In the genomic region with DNA sequence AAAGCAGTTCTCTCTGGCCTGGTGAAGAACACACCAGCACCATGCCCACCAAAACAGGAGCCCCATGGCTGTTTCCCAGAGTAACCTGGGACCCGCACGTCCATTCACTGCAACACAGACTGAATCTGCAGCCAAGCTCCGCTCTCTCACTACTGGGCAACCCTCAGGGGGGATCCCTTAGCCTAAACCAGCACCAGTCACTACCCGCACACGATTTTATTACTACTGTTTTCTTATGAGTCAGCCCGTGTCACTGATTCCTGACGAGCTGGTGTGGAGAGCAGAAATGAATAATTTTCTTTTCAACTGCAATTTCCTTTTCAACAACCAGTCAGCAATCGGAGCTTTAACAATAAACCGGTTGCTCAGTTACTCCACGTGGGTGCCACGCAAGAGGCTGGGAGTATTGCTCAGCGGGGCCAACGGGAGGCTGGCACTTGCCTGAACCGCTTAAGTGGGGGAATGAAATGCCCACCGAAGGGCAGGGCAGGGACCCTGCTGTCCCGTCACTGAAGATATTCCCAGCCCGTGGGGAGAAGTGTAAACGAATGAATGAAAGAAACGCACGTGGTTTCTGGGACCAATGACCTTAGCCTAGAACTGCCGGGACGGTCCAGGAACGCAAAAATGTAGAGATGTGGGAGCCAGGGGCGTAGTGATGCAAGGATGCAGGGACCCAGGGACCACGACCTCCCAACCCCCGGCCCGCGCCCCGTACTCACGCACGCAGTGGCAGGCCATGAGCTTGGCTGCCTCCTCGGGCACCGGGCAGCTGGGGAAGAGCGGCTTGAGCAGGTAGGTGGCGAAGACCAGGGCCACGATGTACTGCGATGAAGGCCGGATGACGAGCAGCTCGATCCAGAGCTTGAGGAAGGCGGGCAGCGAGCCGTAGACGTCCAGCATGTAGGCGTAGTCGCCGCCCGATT, we compare ENCODE assay signal across 8 cellular contexts. TPM values are rescaled to one million over a fixed set of nuclear protein-coding genes. Genes with fewer than 3 reads are reported as not detected.
DNase-seq lines count a peak whose midpoint lies in the region; ATAC-seq and TF ChIP-seq lines count a peak whose summit lies in the region.
"Not testable (repeated sequence)": the region's sequence is repeated elsewhere in the genome, so short reads cannot be mapped to it uniquely, and the experiment has no call there.

No MANE protein-coding gene starts in this region.

- TF ChIP-seq RAD21 in HCT116 (IDR thresholded peaks at IDR 0.05; ENCODE audit: low read depth), result not testable (repeated sequence)

- H3K79me2 ChIP-seq in HCT116 (ENCODE audit: insufficient read depth, low read length), result peaks cover 51% of the 10 kb centered on the region
- peaks cover 53% of the 10 kb centered on the region for H3K79me2 ChIP-seq in KMS-11 (ENCODE audit: insufficient read depth, low read depth)

- not testable (repeated sequence) for H3K9me2 ChIP-seq in HCT116 (ENCODE audit: insufficient read depth)

- H3K4me1 ChIP-seq in HCT116 (ENCODE audit: control insufficient read depth in 1 of 2, insufficient read depth in 2 of 2, low read length in 2 of 2), result peaks cover 4 to 17% of the 10 kb centered on the region in 2 experiments
- not testable (repeated sequence) for H3K4me1 ChIP-seq in KMS-11 (ENCODE audit: low read depth, poor library complexity, severe bottlenecking); breast epithelium; right atrium auricular region; thoracic aorta (ENCODE audit: control insufficient read depth in 1 of 2, low read depth in 2 of 2)

- intact Hi-C loops in HCT116 (cut with micrococcal nuclease), result loop anchor here (1.0 kb wide), 1 partner anchor 17 kb away; no protein-coding TSS in a partner anchor
- intact Hi-C loops in breast epithelium (cut with DNase I; ENCODE audit: low total_unique reads), result not testable (repeated sequence)

- TF ChIP-seq CTCF in GM12864 (IDR thresholded peaks at IDR 0.05; ENCODE audit: low read depth, low read length, missing control alignments); HCT116 (IDR thresholded peaks at IDR 0.05 in 2 of 3, conservative IDR thresholded peaks at IDR 0.05 in 1 of 3; ENCODE audit: borderline replicate concordance in 1 of 3, insufficient read depth in 1 of 3, low read depth in 2 of 3, low read length in 2 of 3); KMS-11 (conservative IDR thresholded peaks at IDR 0.05; ENCODE audit: low read depth, low read length); WERI-Rb-1 (IDR thresholded peaks at IDR 0.05; ENCODE audit: low read depth, low read length); breast epithelium (IDR thresholded peaks at IDR 0.05); right atrium auricular region (IDR thresholded peaks at IDR 0.05); neural crest cell (conservative IDR thresholded peaks at IDR 0.05); thoracic aorta (IDR thresholded peaks at IDR 0.05): not testable (repeated sequence)

- H3K27me3 Mint-ChIP-seq in neural crest cell (ENCODE audit: low read depth), result not testable (repeated sequence)

- DNase-seq in GM12864 (ENCODE audit: low read depth); HCT116 (ENCODE audit: low read depth, low spot score); WERI-Rb-1; breast epithelium (ENCODE audit: low spot score in 2 of 2); right atrium auricular region (ENCODE audit: low spot score); neural crest cell (ENCODE audit: low read depth, low spot score); thoracic aorta (ENCODE audit: low spot score): not testable (repeated sequence)

- peak overlapping the region; percentile 87 for H3K9ac ChIP-seq in HCT116 (ENCODE audit: low read length)
- H3K9ac ChIP-seq in KMS-11, result peak overlapping the region; percentile 87

- not testable (repeated sequence) for H3K36me3 Mint-ChIP-seq in neural crest cell (ENCODE audit: low read depth)

- not testable (repeated sequence) for H3K9me3 Mint-ChIP-seq in neural crest cell

- TSS peak; percentile 59 for BruUV-seq in HCT116 (replicated peaks; lab: Mats Ljungman, UMichigan)

- H2AFZ ChIP-seq in HCT116 (ENCODE audit: low read depth, low read length, poor library complexity, severe bottlenecking), result not testable (repeated sequence)
- H2AFZ ChIP-seq in KMS-11 (ENCODE audit: low read depth), result peak overlapping the region; percentile 66; the same call in 1 of the 2 replicates

- not testable (repeated sequence) for H3K27me3 ChIP-seq in HCT116 (ENCODE audit: insufficient read depth, low read length); KMS-11 (ENCODE audit: insufficient read depth, low read depth); WERI-Rb-1 (ENCODE audit: insufficient read depth, low read depth, severe bottlenecking); breast epithelium; right atrium auricular region; thoracic aorta (replicated peaks; ENCODE audit: insufficient read depth)

- H3K4me3 Mint-ChIP-seq in neural crest cell, result peak overlapping the region; percentile 95

- peaks cover 29% of the 10 kb centered on the region for H3K4me1 Mint-ChIP-seq in neural crest cell

- H3K27ac ChIP-seq in HCT116 (ENCODE audit: low read depth, low read length), result peak overlapping the region; percentile 74
- peak overlapping the region; percentile 72 for H3K27ac ChIP-seq in KMS-11
- peak overlapping the region; percentile 67 for H3K27ac ChIP-seq in WERI-Rb-1
- H3K27ac ChIP-seq in breast epithelium, result peak overlapping the region in 1 of 2 donors; percentile 58
- H3K27ac ChIP-seq in right atrium auricular region, result peak overlapping the region; percentile 66 to 73
- H3K27ac ChIP-seq in thoracic aorta, result peak overlapping the region in 1 of 2 donors; percentile 38

- not testable (repeated sequence) for H4K20me1 ChIP-seq in HCT116 (ENCODE audit: insufficient read depth); KMS-11 (ENCODE audit: insufficient read depth)

- peak overlapping the region; percentile 73 for H3K27ac Mint-ChIP-seq in neural crest cell (ENCODE audit: unreplicated experiment)

- POLR2A ChIA-PET in HCT116 (lab: Charles Lee), result not testable (repeated sequence)

- H3K36me3 ChIP-seq in HCT116 (ENCODE audit: control insufficient read depth in 1 of 2, insufficient read depth in 2 of 2, low read length in 2 of 2); KMS-11 (ENCODE audit: insufficient read depth); WERI-Rb-1; breast epithelium; right atrium auricular region; thoracic aorta: not testable (repeated sequence)

- H3K9me3 ChIP-seq in HCT116 (ENCODE audit: control insufficient read depth in 1 of 2, insufficient read depth in 1 of 2, low read depth in 1 of 2, low read length in 2 of 2); WERI-Rb-1 (ENCODE audit: severe bottlenecking); breast epithelium; right atrium auricular region; thoracic aorta: not testable (repeated sequence)

- RAD21 ChIA-PET in HCT116 (lab: Charles Lee; ENCODE audit: low non-redundant PET in 1 of 2, low total read pairs in 2 of 2, uncharacterized antibody in 2 of 2, unreplicated experiment in 2 of 2), result not testable (repeated sequence)

- ATAC-seq in HCT116 (peak; percentile 8; the same call in 1 of the 2 replicates), thoracic aorta (ENCODE audit: insufficient number of reproducible peaks, low FRiP score, low read depth) (peak; percentile 38)

- H3K4me3 ChIP-seq in GM12864 (ENCODE audit: low read depth, low read length) (peak overlapping the region; percentile 69), HCT116 (replicated peaks in 1 of 2; ENCODE audit: low read depth in 1 of 2, low read length in 2 of 2) (peak overlapping the region; percentile 73 to 75), WERI-Rb-1 (ENCODE audit: low read depth, low read length) (peak overlapping the region; percentile 72), breast epithelium (peak overlapping the region; percentile 41 to 78 (median 69)), right atrium auricular region (peak overlapping the region; percentile 63 to 68), thoracic aorta (peak overlapping the region; percentile 74)
- H3K4me3 ChIP-seq in KMS-11 (IDR thresholded peaks at IDR 0.05; ENCODE audit: insufficient read depth, low read depth, low read length), result not testable (repeated sequence)

- CTCF ChIA-PET in HCT116 (lab: Charles Lee), result not testable (repeated sequence)

- TF ChIP-seq POLR2A in HCT116 (IDR thresholded peaks at IDR 0.05; ENCODE audit: borderline replicate concordance, extremely low read depth, insufficient read depth, insufficient read length); breast epithelium (IDR thresholded peaks at IDR 0.05): not testable (repeated sequence)

- H3K4me2 ChIP-seq in HCT116 (ENCODE audit: low read length) (peak overlapping the region; percentile 79), KMS-11 (peak overlapping the region; percentile 94; the same call in 1 of the 2 replicates)

TF ChIP-seq in HCT116, 20 proteins besides CTCF, POLR2A, EP300 and RAD21:
- TF ChIP-seq SIN3A (IDR thresholded peaks at IDR 0.05; ENCODE audit: low read depth) (peak; percentile 47; the same call in 1 of the 2 replicates), MAX (IDR thresholded peaks at IDR 0.05) (peak; percentile 44)

RNA-seq across cellular contexts. Expression of gene SPN, which starts 50.4 kb away (rescaled TPM):
- total RNA-seq in HCT116 (2021; ENCODE audit: unreplicated experiment) (0.47 TPM), breast epithelium (1 to 10 TPM; 1.4 to 5.1 (median 2.3) TPM), right atrium auricular region (1 to 10 TPM; 3.7 to 4.5 TPM), neural crest cell (0.07 and 0.16 TPM in 2 replicates), thoracic aorta (10 to 100 TPM in 1 of 2 donors, 1 to 10 TPM in 1; 1.1 to 10.2 TPM)
- polyA plus RNA-seq in HCT116 (2012), result 0.02 and 0.30 TPM in 2 replicates
